25 cellular contexts compared by ENCODE assay signal in the genomic region with DNA sequence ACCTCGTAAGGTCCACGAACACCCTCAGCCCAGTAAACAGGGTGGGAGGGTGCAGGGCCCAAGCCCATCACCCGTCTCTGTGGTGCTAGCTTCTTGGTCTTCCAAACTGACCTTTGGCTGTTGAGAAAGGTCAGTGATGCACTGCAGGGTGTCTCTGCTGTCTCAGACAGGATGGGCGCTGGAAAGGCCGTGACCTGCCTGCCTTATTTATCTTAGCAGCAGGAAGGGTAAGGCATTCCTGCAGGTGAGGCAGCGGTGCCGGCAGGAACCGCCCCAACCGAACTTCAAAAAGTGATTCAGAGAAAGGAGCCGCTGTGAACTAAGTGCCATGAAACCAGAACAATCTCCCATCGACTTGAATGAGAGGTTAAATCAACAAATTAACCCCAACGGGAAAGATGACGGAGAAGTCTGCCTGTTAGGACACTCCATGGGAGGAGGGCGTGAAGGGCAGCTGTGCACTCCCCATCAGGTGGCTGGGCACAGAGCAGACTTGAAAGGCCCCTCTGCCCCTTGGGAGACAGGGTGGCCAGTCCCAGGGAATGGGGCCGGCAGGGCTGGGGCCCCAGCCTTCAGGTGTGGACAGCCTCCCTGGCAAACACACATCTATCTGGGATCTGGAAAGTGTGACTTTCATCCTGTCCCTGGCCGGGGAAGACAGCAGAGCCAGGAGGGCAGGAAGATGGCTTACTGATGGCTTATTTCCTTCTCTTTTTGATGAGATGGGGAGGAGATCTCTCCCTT. TPM values are rescaled to one million over a fixed set of nuclear protein-coding genes. Genes with fewer than 3 reads are reported as not detected.
"Had no signal": no experiment of that assay in that cellular context is flagged by ENCODE, and none has a peak within 500 bp of the region (broad histone marks: within the 10 kb centered on the region; RNA-seq: fewer than 3 reads in every experiment).

No MANE protein-coding gene starts in this region.

- H3K27me3 Mint-ChIP-seq: activated CD4-positive, alpha-beta T cell treated with anti-CD3 and anti-CD28 coated beads for 36 hours; memory B cell; naive thymus-derived CD8-positive, alpha-beta T cell had no signal

- H3K27me3 ChIP-seq: adrenal gland, heart right ventricle, sigmoid colon, stomach, upper lobe of left lung had no signal

- H3K4me3 ChIP-seq: adrenal gland, gastroesophageal sphincter, heart right ventricle, sigmoid colon, stomach, upper lobe of left lung had no signal

- H3K4me3 Mint-ChIP-seq: activated CD4-positive, alpha-beta T cell treated with anti-CD3 and anti-CD28 coated beads for 36 hours; activated T-helper 1 cell treated with anti-CD3 and anti-CD28 coated beads, Interleukin-12 subunit alpha, Interleukin-12 subunit beta, Interleukin-2, Interleukin-4 antibody, amounts not matched to agents 30 ng/mL and 10 ng/mL and 1 ng/mL, durations not matched to agents 14 hours and 24 hours and 36 hours; memory B cell; naive thymus-derived CD8-positive, alpha-beta T cell; stimulated activated effector memory CD8-positive, alpha-beta T cell treated with anti-CD3 and anti-CD28 coated beads, Interleukin-12 subunit alpha, Interleukin-12 subunit beta, amount 100 ng/mL, for 72 hours had no signal

- DNase-seq: activated CD4-positive, alpha-beta T cell treated with anti-CD3 and anti-CD28 coated beads for 36 hours; activated CD4-positive, alpha-beta T cell treated with anti-CD3 and anti-CD28 coated beads, Interleukin-2, amount 50 U/mL, for 48 hours; activated gamma-delta T cell treated with Interleukin-2 at 50 U/mL for 16 hours; activated T-cell treated with anti-CD3 and anti-CD28 coated beads for 4 hours; adrenal gland; cerebellar nuclear complex; effector CD8-positive, alpha-beta T cell; heart right ventricle; naive thymus-derived CD8-positive, alpha-beta T cell; sigmoid colon; stimulated activated CD4-positive, alpha-beta T cell treated with anti-CD3 and anti-CD28 coated beads, Interleukin-4, amount 100 ng/mL, for 24 hours; stomach had no signal

- H3K4me1 Mint-ChIP-seq: activated CD4-positive, alpha-beta T cell treated with anti-CD3 and anti-CD28 coated beads for 36 hours; memory B cell; naive thymus-derived CD8-positive, alpha-beta T cell; stimulated activated effector memory CD8-positive, alpha-beta T cell treated with anti-CD3 and anti-CD28 coated beads, Interleukin-12 subunit alpha, Interleukin-12 subunit beta, amount 100 ng/mL, for 72 hours had no signal

- H3K27ac Mint-ChIP-seq: activated CD4-positive, alpha-beta T cell treated with anti-CD3 and anti-CD28 coated beads for 36 hours; activated naive CD4-positive, alpha-beta T cell treated with anti-CD3 and anti-CD28 coated beads, Interleukin-2, amount 50 U/mL, for 72 hours; activated T-helper 1 cell treated with anti-CD3 and anti-CD28 coated beads, Interleukin-12 subunit alpha, Interleukin-12 subunit beta, Interleukin-2, Interleukin-4 antibody, amounts not matched to agents 30 ng/mL and 10 ng/mL and 1 ng/mL, durations not matched to agents 14 hours and 24 hours and 36 hours; memory B cell; naive thymus-derived CD8-positive, alpha-beta T cell; stimulated activated effector memory CD8-positive, alpha-beta T cell treated with anti-CD3 and anti-CD28 coated beads, Interleukin-12 subunit alpha, Interleukin-12 subunit beta, amount 100 ng/mL, for 72 hours had no signal

- H3K36me3 Mint-ChIP-seq: activated naive CD4-positive, alpha-beta T cell treated with anti-CD3 and anti-CD28 coated beads, Interleukin-2, amount 50 U/mL, for 72 hours; memory B cell; naive thymus-derived CD8-positive, alpha-beta T cell; stimulated activated effector memory CD8-positive, alpha-beta T cell treated with anti-CD3 and anti-CD28 coated beads, Interleukin-12 subunit alpha, Interleukin-12 subunit beta, amount 100 ng/mL, for 72 hours had no signal

- H3K9me3 ChIP-seq: adrenal gland, gastroesophageal sphincter, heart right ventricle, sigmoid colon, stomach, upper lobe of left lung had no signal

- H3K4me1 ChIP-seq: adrenal gland, parathyroid adenoma had no signal

- FAIRE-seq: astrocyte, bronchial epithelial cell, TTC549 had no signal

- H3K9me3 Mint-ChIP-seq: activated naive CD4-positive, alpha-beta T cell treated with anti-CD3 and anti-CD28 coated beads, Interleukin-2, amount 50 U/mL, for 72 hours; activated T-helper 1 cell treated with anti-CD3 and anti-CD28 coated beads, Interleukin-12 subunit alpha, Interleukin-12 subunit beta, Interleukin-2, Interleukin-4 antibody, amounts not matched to agents 30 ng/mL and 10 ng/mL and 1 ng/mL, durations not matched to agents 14 hours and 24 hours and 36 hours; memory B cell; naive thymus-derived CD8-positive, alpha-beta T cell; stimulated activated effector memory CD8-positive, alpha-beta T cell treated with anti-CD3 and anti-CD28 coated beads, Interleukin-12 subunit alpha, Interleukin-12 subunit beta, amount 100 ng/mL, for 72 hours had no signal

- H3K36me3 ChIP-seq: adrenal gland, gastroesophageal sphincter, heart right ventricle, sigmoid colon, stomach, upper lobe of left lung had no signal

RNA-seq across cellular contexts. Expression of a gene that starts 4.3 kb away (rescaled TPM):
- total RNA-seq: activated CD4-positive, alpha-beta T cell treated with anti-CD3 and anti-CD28 coated beads for 36 hours; activated naive CD4-positive, alpha-beta T cell treated with anti-CD3 and anti-CD28 coated beads, Interleukin-2, amount 50 U/mL, for 72 hours; activated T-helper 1 cell treated with anti-CD3 and anti-CD28 coated beads, Interleukin-12 subunit alpha, Interleukin-12 subunit beta, Interleukin-2, Interleukin-4 antibody, amounts not matched to agents 30 ng/mL and 10 ng/mL and 1 ng/mL, durations not matched to agents 14 hours and 24 hours and 36 hours; astrocyte; bronchial epithelial cell; esophagus mucosa; mucosa of gallbladder; naive thymus-derived CD8-positive, alpha-beta T cell; temporal lobe; upper lobe of left lung had no signal
